Comparison of ENCODE assay signal across 18 cellular contexts in genomic region chr11:61607920-61608599, GRCh38. TPM values are rescaled to one million over a fixed set of nuclear protein-coding genes. Genes with fewer than 3 reads are reported as not detected.
"Had no signal": no experiment of that assay in that cellular context is flagged by ENCODE, and none has a peak within 500 bp of the region (broad histone marks: within the 10 kb centered on the region; RNA-seq: fewer than 3 reads in every experiment).

No MANE protein-coding gene starts in this region.

- H3K9me3 Mint-ChIP-seq: activated CD4-positive, alpha-beta memory T cell treated with anti-CD3 and anti-CD28 coated beads for 36 hours; activated naive CD4-positive, alpha-beta T cell treated with anti-CD3 and anti-CD28 coated beads, Interleukin-2, amount 10 ng/mL, durations not matched to agents 7 days and 5 days; natural killer cell treated with Interleukin-12 subunit alpha and Interleukin-12 subunit beta and Interleukin-15 and Interleukin-18, amount 100 ng/mL, for 72 hours had no signal

- H3K27me3 ChIP-seq: cardiac muscle cell, pancreas, thyroid gland had no signal

- H3K9me3 ChIP-seq: left lung, neutrophil, pancreas, thyroid gland had no signal

- H3K27ac Mint-ChIP-seq: activated CD4-positive, alpha-beta memory T cell treated with anti-CD3 and anti-CD28 coated beads for 36 hours; activated naive CD4-positive, alpha-beta T cell treated with anti-CD3 and anti-CD28 coated beads, Interleukin-2, amount 10 ng/mL, durations not matched to agents 7 days and 5 days; natural killer cell treated with Interleukin-12 subunit alpha and Interleukin-12 subunit beta and Interleukin-15 and Interleukin-18, amount 100 ng/mL, for 72 hours; T-helper 17 cell had no signal

- H3K4me1 ChIP-seq: left lung, pancreas had no signal

- H3K4me3 ChIP-seq: cardiac muscle cell, left lung, lung, pancreas, thyroid gland had no signal

- H3K36me3 ChIP-seq: cardiac muscle cell, left lung, neutrophil, pancreas, thyroid gland had no signal

- H3K27ac ChIP-seq: cardiac muscle cell, epithelial cell of prostate, left lung, neutrophil, pancreas, thyroid gland had no signal

- H3K36me3 Mint-ChIP-seq: activated CD4-positive, alpha-beta memory T cell treated with anti-CD3 and anti-CD28 coated beads for 36 hours; activated naive CD4-positive, alpha-beta T cell treated with anti-CD3 and anti-CD28 coated beads, Interleukin-2, amount 10 ng/mL, durations not matched to agents 7 days and 5 days; natural killer cell treated with Interleukin-12 subunit alpha and Interleukin-12 subunit beta and Interleukin-15 and Interleukin-18, amount 100 ng/mL, for 72 hours had no signal

- DNase-seq: activated CD4-positive, alpha-beta memory T cell treated with anti-CD3 and anti-CD28 coated beads for 36 hours; activated CD4-positive, alpha-beta T cell treated with anti-CD3 and anti-CD28 coated beads for 48 hours; activated effector memory CD4-positive, alpha-beta T cell treated with anti-CD3 and anti-CD28 coated beads, Interleukin-2, amount 50 U/mL, for 16 hours; activated naive CD4-positive, alpha-beta T cell treated with anti-CD3 and anti-CD28 coated beads, Interleukin-2, amount 10 ng/mL, durations not matched to agents 7 days and 5 days; activated T-cell treated with anti-CD3 and anti-CD28 coated beads, Interleukin-2, amount 50 U/mL, for 48 hours; kidney; left lung; pancreas; right cardiac atrium; stimulated activated CD4-positive, alpha-beta T cell treated with anti-CD3 and anti-CD28 coated beads, Interleukin-4, amount 100 ng/mL, for 24 hours; stimulated activated naive CD8-positive, alpha-beta T cell treated with anti-CD3 and anti-CD28 coated beads, Interleukin-15, Interleukin-2, amounts not matched to agents 100 U/mL and 50 U/mL, for 24 hours; T-helper 17 cell; thyroid gland had no signal

- ATAC-seq: left lung; natural killer cell treated with Interleukin-12 subunit alpha and Interleukin-12 subunit beta and Interleukin-15 and Interleukin-18, amount 100 ng/mL, for 72 hours; pancreas; right cardiac atrium; stimulated activated naive CD8-positive, alpha-beta T cell treated with anti-CD3 and anti-CD28 coated beads, Interleukin-15, Interleukin-2, amounts not matched to agents 100 U/mL and 50 U/mL, for 24 hours; T-helper 17 cell had no signal

- H3K4me1 Mint-ChIP-seq: activated naive CD4-positive, alpha-beta T cell treated with anti-CD3 and anti-CD28 coated beads, Interleukin-2, amount 10 ng/mL, durations not matched to agents 7 days and 5 days had no signal

- H3K4me3 Mint-ChIP-seq: activated CD4-positive, alpha-beta memory T cell treated with anti-CD3 and anti-CD28 coated beads for 36 hours; activated naive CD4-positive, alpha-beta T cell treated with anti-CD3 and anti-CD28 coated beads, Interleukin-2, amount 10 ng/mL, durations not matched to agents 7 days and 5 days; natural killer cell treated with Interleukin-12 subunit alpha and Interleukin-12 subunit beta and Interleukin-15 and Interleukin-18, amount 100 ng/mL, for 72 hours; T-helper 17 cell had no signal

RNA-seq across cellular contexts. Expression of gene SYT7, which starts 27.2 kb away (rescaled TPM):
- total RNA-seq: activated CD4-positive, alpha-beta memory T cell treated with anti-CD3 and anti-CD28 coated beads for 36 hours; natural killer cell treated with Interleukin-12 subunit alpha and Interleukin-12 subunit beta and Interleukin-15 and Interleukin-18, amount 100 ng/mL, for 72 hours; T-helper 17 cell had no signal
